Comparison of ENCODE assay signal across 10 cellular contexts in the genomic region with DNA sequence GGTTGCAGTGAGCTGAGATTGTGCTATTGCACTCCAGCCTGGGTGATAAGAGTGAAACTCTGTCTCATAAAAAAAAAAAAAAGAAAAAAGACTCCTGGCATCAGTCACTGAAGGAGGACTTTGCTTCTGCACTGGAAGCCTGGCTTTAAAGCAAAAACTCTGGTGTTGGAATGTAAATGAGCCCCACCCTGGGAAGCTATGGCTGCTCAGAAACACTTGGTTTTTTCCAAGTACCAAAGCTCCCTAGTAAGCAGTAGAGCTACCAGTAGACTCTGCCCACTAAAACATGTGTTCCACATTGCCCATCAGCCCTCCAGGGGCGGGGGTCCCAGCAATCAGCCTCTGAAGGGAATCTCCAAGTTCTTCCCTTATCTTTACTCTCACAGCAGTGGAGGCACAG.
A peak's percentile ranks its signal among the peaks of the same experiment; 100 is the strongest.
DNase-seq lines count a peak whose midpoint lies in the region; ATAC-seq, FAIRE-seq and TF ChIP-seq lines count a peak whose summit lies in the region.
"Had no signal": no experiment of that assay in that cellular context is flagged by ENCODE, and none has a peak within 500 bp of the region (broad histone marks: within the 10 kb centered on the region; RNA-seq: fewer than 3 reads in every experiment).

No MANE protein-coding gene starts in this region.

- no peak for TF ChIP-seq POLR2A in GM12892 (IDR thresholded peaks at IDR 0.05; ENCODE audit: low read depth, low read length)
- TF ChIP-seq POLR2A in GM18505 (IDR thresholded peaks at IDR 0.05; ENCODE audit: borderline replicate concordance, extremely low read depth, insufficient read depth, insufficient read length): no peak

- H4K20me1 ChIP-seq in SK-N-SH (ENCODE audit: insufficient read depth): no peaks in the 10 kb centered on the region

- CTCF ChIA-PET in SK-N-SH (lab: Yijun Ruan, JAX): interaction anchor here (0.6 to 0.9 kb wide), 2 partner anchors 9 to 160 kb away, joined by 3 read pairs; no protein-coding TSS in a partner anchor

- no peak overlapping the region for H3K4me3 ChIP-seq in SK-N-SH (ENCODE audit: low read depth in 2 of 2, low read length in 1 of 2)

- no peak for FAIRE-seq in GM12892 (lab: Jason Lieb, UNC)

- no peaks in the 10 kb centered on the region for H3K9me3 ChIP-seq in SK-N-SH

- H3K79me2 ChIP-seq in SK-N-SH (ENCODE audit: insufficient read depth): no peaks in the 10 kb centered on the region

- peaks cover 73% of the 10 kb centered on the region for H3K4me1 Mint-ChIP-seq in progenitor cell of endocrine pancreas (ENCODE audit: low read depth)

- 92% methylated on average over 1 of the region's 1 CpG for WGBS in SK-N-SH (ENCODE audit: low lambda C conversion rate)

- intact Hi-C loops in left ventricle myocardium superior (cut with micrococcal nuclease): loop anchor here (10.0 kb wide), 1 partner anchor 75 kb away; no protein-coding TSS in a partner anchor

- no peak for TF ChIP-seq CTCF in SK-N-SH (IDR thresholded peaks at IDR 0.05)
- no peak for TF ChIP-seq CTCF in progenitor cell of endocrine pancreas (IDR thresholded peaks at IDR 0.05; ENCODE audit: unreplicated experiment)

- TF ChIP-seq RAD21 in SK-N-SH (IDR thresholded peaks at IDR 0.05; ENCODE audit: low read length): no peak

- H3K27me3 Mint-ChIP-seq in progenitor cell of endocrine pancreas: no peaks in the 10 kb centered on the region

- H3K27ac Mint-ChIP-seq in progenitor cell of endocrine pancreas: peak overlapping the region; percentile 98
- H3K27ac Mint-ChIP-seq: immature natural killer cell had no signal

- peak overlapping the region; percentile 96 for H3K9ac ChIP-seq in SK-N-SH

- H3K4me3 Mint-ChIP-seq in progenitor cell of endocrine pancreas (ENCODE audit: low read depth): peak overlapping the region; percentile 47
- H3K4me3 Mint-ChIP-seq: immature natural killer cell had no signal

- H2AFZ ChIP-seq in SK-N-SH (ENCODE audit: low read depth): no peak overlapping the region; the same call in 1 of the 2 replicates

- peak overlapping the region; percentile 97 to 100 for H3K27ac ChIP-seq in SK-N-SH (ENCODE audit: low read depth in 2 of 2, low read length in 1 of 2)

- POLR2A ChIA-PET in SK-N-SH (lab: Yijun Ruan, JAX): interaction anchor here (0.5 to 0.6 kb wide), 2 partner anchors 158 to 492 kb away, joined by 3 to 5 read pairs; no protein-coding TSS in a partner anchor

- H3K9me2 ChIP-seq in SK-N-SH: no peaks in the 10 kb centered on the region

- H3K36me3 ChIP-seq in SK-N-SH (replicated peaks in 1 of 2; ENCODE audit: control insufficient read depth in 1 of 2, insufficient read depth in 2 of 2, low read length in 1 of 2): no peaks in the 10 kb centered on the region

- no peak for TF ChIP-seq EP300 in SK-N-SH (IDR thresholded peaks at IDR 0.05; ENCODE audit: borderline replicate concordance in 1 of 2, low read depth in 1 of 2, low read length in 1 of 2)

- peak overlapping the region; percentile 65 for H3K4me2 ChIP-seq in SK-N-SH

- ATAC-seq in left ventricle myocardium superior (peak; percentile 13), GM18505 (IDR thresholded peaks at IDR 0.05; ENCODE audit: unreplicated experiment) (no peak)

- H3K27me3 ChIP-seq in SK-N-SH (ENCODE audit: insufficient read depth): no peaks in the 10 kb centered on the region

- peak; percentile 68 for DNase-seq in EL
- DNase-seq in SK-N-SH: no peak
- no peak for DNase-seq in left ventricle myocardium superior
- no peak for DNase-seq in progenitor cell of endocrine pancreas (ENCODE audit: low spot score, unreplicated experiment)
- DNase-seq in cerebellar cortex (ENCODE audit: low spot score): no peak
- no peak for DNase-seq in GM12892 (ENCODE audit: insufficient read length)
- no peak for DNase-seq in stimulated activated CD4-positive, alpha-beta T cell treated with anti-CD3 and anti-CD28 coated beads, Interleukin-4, amount 100 ng/mL, for 4 hours
- DNase-seq: DND-41, immature natural killer cell had no signal

- no peaks in the 10 kb centered on the region for H3K9me3 Mint-ChIP-seq in progenitor cell of endocrine pancreas (ENCODE audit: low read depth)
- H3K9me3 Mint-ChIP-seq: immature natural killer cell had no signal

- peaks cover 49% of the 10 kb centered on the region for H3F3A ChIP-seq in SK-N-SH (replicated peaks; ENCODE audit: insufficient read depth)

- H3K36me3 Mint-ChIP-seq in progenitor cell of endocrine pancreas (ENCODE audit: insufficient read depth): no peaks in the 10 kb centered on the region
- H3K36me3 Mint-ChIP-seq: immature natural killer cell had no signal

- peaks cover 21 to 34% of the 10 kb centered on the region in 2 experiments for H3K4me1 ChIP-seq in SK-N-SH (ENCODE audit: control insufficient read depth in 1 of 2, insufficient read depth in 2 of 2, low read depth in 1 of 2, low read length in 1 of 2)

TF ChIP-seq in SK-N-SH, 30 proteins besides CTCF, POLR2A, EP300 and RAD21:
- TF ChIP-seq MEF2A (IDR thresholded peaks at IDR 0.05; ENCODE audit: borderline replicate concordance, low read depth): no peak
- TF ChIP-seq JUND (IDR thresholded peaks at IDR 0.05): no peak
- no peak for TF ChIP-seq CHD2 (IDR thresholded peaks at IDR 0.05; ENCODE audit: low read length, partially characterized antibody)
- no peak for TF ChIP-seq TCF12 (IDR thresholded peaks at IDR 0.05)
- TF ChIP-seq, protein P1, sequence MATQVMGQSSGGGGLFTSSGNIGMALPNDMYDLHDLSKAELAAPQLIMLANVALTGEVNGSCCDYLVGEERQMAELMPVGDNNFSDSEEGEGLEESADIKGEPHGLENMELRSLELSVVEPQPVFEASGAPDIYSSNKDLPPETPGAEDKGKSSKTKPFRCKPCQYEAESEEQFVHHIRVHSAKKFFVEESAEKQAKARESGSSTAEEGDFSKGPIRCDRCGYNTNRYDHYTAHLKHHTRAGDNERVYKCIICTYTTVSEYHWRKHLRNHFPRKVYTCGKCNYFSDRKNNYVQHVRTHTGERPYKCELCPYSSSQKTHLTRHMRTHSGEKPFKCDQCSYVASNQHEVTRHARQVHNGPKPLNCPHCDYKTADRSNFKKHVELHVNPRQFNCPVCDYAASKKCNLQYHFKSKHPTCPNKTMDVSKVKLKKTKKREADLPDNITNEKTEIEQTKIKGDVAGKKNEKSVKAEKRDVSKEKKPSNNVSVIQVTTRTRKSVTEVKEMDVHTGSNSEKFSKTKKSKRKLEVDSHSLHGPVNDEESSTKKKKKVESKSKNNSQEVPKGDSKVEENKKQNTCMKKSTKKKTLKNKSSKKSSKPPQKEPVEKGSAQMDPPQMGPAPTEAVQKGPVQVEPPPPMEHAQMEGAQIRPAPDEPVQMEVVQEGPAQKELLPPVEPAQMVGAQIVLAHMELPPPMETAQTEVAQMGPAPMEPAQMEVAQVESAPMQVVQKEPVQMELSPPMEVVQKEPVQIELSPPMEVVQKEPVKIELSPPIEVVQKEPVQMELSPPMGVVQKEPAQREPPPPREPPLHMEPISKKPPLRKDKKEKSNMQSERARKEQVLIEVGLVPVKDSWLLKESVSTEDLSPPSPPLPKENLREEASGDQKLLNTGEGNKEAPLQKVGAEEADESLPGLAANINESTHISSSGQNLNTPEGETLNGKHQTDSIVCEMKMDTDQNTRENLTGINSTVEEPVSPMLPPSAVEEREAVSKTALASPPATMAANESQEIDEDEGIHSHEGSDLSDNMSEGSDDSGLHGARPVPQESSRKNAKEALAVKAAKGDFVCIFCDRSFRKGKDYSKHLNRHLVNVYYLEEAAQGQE (IDR thresholded peaks at IDR 0.05; ENCODE audit: low read depth, low read length): no peak
- no peak for TF ChIP-seq EZH2phosphoT487 (IDR thresholded peaks at IDR 0.05; ENCODE audit: borderline replicate concordance, low read depth)
- no peak for TF ChIP-seq NFIC (IDR thresholded peaks at IDR 0.05; ENCODE audit: borderline replicate concordance)
